10 cellular contexts compared by ENCODE assay signal in the genomic region with DNA sequence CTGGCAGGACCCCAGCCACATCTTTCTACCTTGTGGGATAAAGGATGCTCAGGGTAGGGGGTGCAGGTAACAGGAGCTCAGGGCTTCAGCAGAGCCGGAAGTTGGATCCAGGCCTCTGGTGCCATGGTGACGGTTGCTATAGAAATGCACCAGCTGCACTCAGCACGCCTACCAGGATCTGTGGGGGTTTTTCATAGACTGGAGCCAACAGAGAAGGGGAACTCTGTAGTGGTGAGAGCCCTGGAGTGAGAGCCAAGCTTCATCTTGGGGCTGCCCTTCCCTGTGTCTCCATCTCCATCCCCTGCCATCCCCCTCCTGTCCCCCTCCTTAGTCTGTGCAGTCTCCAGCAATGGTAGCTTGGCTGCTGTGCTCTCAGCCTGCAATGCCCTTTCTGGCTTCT. TPM values are rescaled to one million over a fixed set of nuclear protein-coding genes. Genes with fewer than 3 reads are reported as not detected.
A peak's percentile ranks its signal among the peaks of the same experiment; 100 is the strongest.
DNase-seq lines count a peak whose midpoint lies in the region; ATAC-seq and TF ChIP-seq lines count a peak whose summit lies in the region.
"Had no signal": no experiment of that assay in that cellular context is flagged by ENCODE, and none has a peak within 500 bp of the region (broad histone marks: within the 10 kb centered on the region; RNA-seq: fewer than 3 reads in every experiment).

No MANE protein-coding gene starts in this region.

- no peak overlapping the region for H3K4me3 ChIP-seq in hepatocyte
- H3K4me3 ChIP-seq: SJSA1 had no signal

- no peak overlapping the region for H2AFZ ChIP-seq in hepatocyte

- H3K9me2 ChIP-seq in hepatocyte (replicated peaks; ENCODE audit: insufficient read depth) = no peaks in the 10 kb centered on the region

- no peaks in the 10 kb centered on the region for H3K36me3 ChIP-seq in hepatocyte (replicated peaks; ENCODE audit: insufficient read depth, low read depth)
- H3K36me3 ChIP-seq: SJSA1 had no signal

- no peaks in the 10 kb centered on the region for H3K9me3 ChIP-seq in hepatocyte (ENCODE audit: low read depth)
- H3K9me3 ChIP-seq: SJSA1 had no signal

- no peaks in the 10 kb centered on the region for H4K20me1 ChIP-seq in hepatocyte (ENCODE audit: insufficient read depth, poor library complexity, severe bottlenecking)

- DNase-seq in activated effector memory CD4-positive, alpha-beta T cell treated with anti-CD3 and anti-CD28 coated beads, Interleukin-2, amount 50 U/mL, for 16 hours = peak; percentile 54
- DNase-seq in activated effector memory CD4-positive, alpha-beta T cell treated with Interleukin-2 at 50 U/mL for 16 hours = no peak
- peak; percentile 53 to 79 for DNase-seq in SHP77 (lab: John Stamatoyannopoulos, UW)
- DNase-seq in hepatocyte (ENCODE audit: low spot score) = no peak
- DNase-seq: CD4-positive, CD25-positive, alpha-beta regulatory T cell had no signal

- H3K4me1 Mint-ChIP-seq in nephron = peaks cover 40% of the 10 kb centered on the region
- H3K4me1 Mint-ChIP-seq: CD4-positive, CD25-positive, alpha-beta regulatory T cell had no signal

- H3K27ac Mint-ChIP-seq in nephron = peak overlapping the region; percentile 12 to 63 (median 38)

- H3K4me3 Mint-ChIP-seq in nephron = no peak overlapping the region
- H3K4me3 Mint-ChIP-seq: CD4-positive, CD25-positive, alpha-beta regulatory T cell had no signal

- no peaks in the 10 kb centered on the region for H3K79me2 ChIP-seq in hepatocyte

- no peaks in the 10 kb centered on the region for H3K9me3 Mint-ChIP-seq in nephron
- H3K9me3 Mint-ChIP-seq: CD4-positive, CD25-positive, alpha-beta regulatory T cell had no signal

- H3K27ac ChIP-seq in hepatocyte = no peak overlapping the region
- H3K27ac ChIP-seq: SJSA1 had no signal

- 60% methylated on average over 3 of the region's 3 CpGs for WGBS in hepatocyte (ENCODE audit: low lambda C conversion rate, missing lambda C conversion rate)

- no peaks in the 10 kb centered on the region for H3K36me3 Mint-ChIP-seq in nephron (ENCODE audit: low read depth)
- H3K36me3 Mint-ChIP-seq: CD4-positive, CD25-positive, alpha-beta regulatory T cell had no signal

- no peak overlapping the region for H3K4me2 ChIP-seq in hepatocyte

- ATAC-seq in HG03439 (IDR thresholded peaks at IDR 0.05; ENCODE audit: unreplicated experiment) = peak; percentile 55
- ATAC-seq in GM21737 (IDR thresholded peaks at IDR 0.05; ENCODE audit: unreplicated experiment) = no peak
- ATAC-seq in HG03025 (IDR thresholded peaks at IDR 0.05; ENCODE audit: low FRiP score, unreplicated experiment) = no peak

- no peaks in the 10 kb centered on the region for H3K27me3 ChIP-seq in hepatocyte
- H3K27me3 ChIP-seq: SJSA1 had no signal

- no peak for TF ChIP-seq CTCF in nephron (IDR thresholded peaks at IDR 0.05; ENCODE audit: unreplicated experiment in 3 of 3)
- TF ChIP-seq CTCF in hepatocyte (IDR thresholded peaks at IDR 0.05; ENCODE audit: poor library complexity) = no peak

- no peaks in the 10 kb centered on the region for H3K4me1 ChIP-seq in hepatocyte (ENCODE audit: insufficient read depth)

- no peaks in the 10 kb centered on the region for H3K27me3 Mint-ChIP-seq in nephron (ENCODE audit: low read depth)

RNA-seq across cellular contexts. Expression of gene BOD1, which starts 27.5 kb away (rescaled TPM):
- total RNA-seq in hepatocyte = 76.3 and 89.5 TPM in 2 replicates
- 68.9 and 83.1 TPM in 2 replicates for polyA plus RNA-seq in hepatocyte

Comparison
In these comparisons a context has a peak if more than half of its experiments do, and no peak if none do; other contexts are left out.
1. DNase-seq: peak in activated effector memory CD4-positive, alpha-beta T cell treated with anti-CD3 and anti-CD28 coated beads, Interleukin-2, amount 50 U/mL, for 16 hours (single experiment) and SHP77 (2 of 2); none in activated effector memory CD4-positive, alpha-beta T cell treated with Interleukin-2 at 50 U/mL for 16 hours (single experiment) and hepatocyte (single experiment).